In the genomic region with DNA sequence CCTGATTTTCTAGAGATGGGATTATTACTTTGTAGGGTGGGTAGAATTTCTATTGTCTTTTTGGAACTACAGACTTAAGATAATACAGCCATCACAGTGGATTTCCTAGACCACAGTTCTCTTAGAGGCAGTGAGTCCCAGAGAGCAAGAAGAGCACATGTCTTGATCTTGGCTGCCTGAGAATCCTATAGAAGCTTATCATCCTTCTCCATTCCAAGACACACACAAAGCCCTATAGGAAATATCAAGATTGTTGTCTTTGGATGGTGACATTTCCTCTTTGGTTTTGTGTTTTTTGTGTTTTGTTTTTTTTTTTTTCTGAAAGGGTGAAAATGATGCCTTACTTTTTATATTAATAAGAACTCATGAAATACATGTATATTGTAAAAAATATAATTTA, we compare ENCODE assay signal across 24 cellular contexts.
"Had no signal": no experiment of that assay in that cellular context is flagged by ENCODE, and none has a peak within 500 bp of the region (broad histone marks: within the 10 kb centered on the region; RNA-seq: fewer than 3 reads in every experiment).

No MANE protein-coding gene starts in this region.

- H3K27ac ChIP-seq: heart left ventricle, neural progenitor cell, parathyroid adenoma, psoas muscle, spleen, tibial artery, upper lobe of left lung, uterus had no signal

- H2AFZ ChIP-seq: neural progenitor cell, parathyroid adenoma had no signal

- H3K4me2 ChIP-seq: neural progenitor cell had no signal

- H3K79me2 ChIP-seq: parathyroid adenoma had no signal

- ATAC-seq: heart left ventricle; left colon; left ventricle myocardium superior; natural killer cell treated with Interleukin-12 subunit alpha and Interleukin-12 subunit beta and Interleukin-15 and Interleukin-18, amount 100 ng/mL, for 72 hours; psoas muscle; sciatic nerve; stimulated activated memory B cell treated with anti-CD40 and anti-IgM and Interleukin-4, amounts not matched to agents 10 μg/mL and 1 μg/mL and 100 μg/mL, for 72 hours had no signal

- H3K36me3 ChIP-seq: heart left ventricle, neural progenitor cell, spleen, tibial artery, upper lobe of left lung, uterus had no signal

- H3K4me3 Mint-ChIP-seq: dendritic cell treated with granulocyte-macrophage colony-stimulating factor and Interleukin-4, amounts not matched to agents 40 ng/mL and 50 ng/mL, for 4 days; natural killer cell treated with Interleukin-12 subunit alpha and Interleukin-12 subunit beta and Interleukin-15 and Interleukin-18, amount 100 ng/mL, for 72 hours; neural progenitor cell; stimulated activated memory B cell treated with anti-CD40 and anti-IgM and Interleukin-4, amounts not matched to agents 10 μg/mL and 1 μg/mL and 100 μg/mL, for 72 hours; stimulated activated naive CD8-positive, alpha-beta T cell treated with anti-CD3 and anti-CD28 coated beads, Interleukin-15, Interleukin-2, amounts not matched to agents 100 ng/mL and 50 ng/mL, for 24 hours had no signal

- H3K36me3 Mint-ChIP-seq: stimulated activated memory B cell treated with anti-CD40 and anti-IgM and Interleukin-4, amounts not matched to agents 10 μg/mL and 1 μg/mL and 100 μg/mL, for 72 hours had no signal

- H3K27me3 ChIP-seq: heart left ventricle, neural progenitor cell, spleen, tibial artery, upper lobe of left lung, uterus had no signal

- DNase-seq: erythroblast; heart left ventricle; hippocampal formation; left colon; left ventricle myocardium superior; mesenchymal stem cell; midbrain; nucleus accumbens; psoas muscle; spleen; stimulated activated CD4-positive, alpha-beta T cell treated with anti-CD3 and anti-CD28 coated beads, Interleukin-15, amount 100 ng/mL, for 24 hours; stimulated activated CD4-positive, alpha-beta T cell treated with anti-CD3 and anti-CD28 coated beads, Interleukin-1b, Interleukin-23, amount 100 ng/mL, for 48 hours; stimulated activated CD4-positive, alpha-beta T cell treated with anti-CD3 and anti-CD28 coated beads, Interleukin-4, amount 100 ng/mL, for 24 hours; tibial artery; upper lobe of left lung; uterus had no signal

- H3K4me1 Mint-ChIP-seq: stimulated activated memory B cell treated with anti-CD40 and anti-IgM and Interleukin-4, amounts not matched to agents 10 μg/mL and 1 μg/mL and 100 μg/mL, for 72 hours had no signal

- H3K27me3 Mint-ChIP-seq: dendritic cell treated with granulocyte-macrophage colony-stimulating factor and Interleukin-4, amounts not matched to agents 40 ng/mL and 50 ng/mL, for 4 days had no signal

- H3K27ac Mint-ChIP-seq: dendritic cell treated with granulocyte-macrophage colony-stimulating factor and Interleukin-4, amounts not matched to agents 40 ng/mL and 50 ng/mL, for 4 days; natural killer cell treated with Interleukin-12 subunit alpha and Interleukin-12 subunit beta and Interleukin-15 and Interleukin-18, amount 100 ng/mL, for 72 hours; neural progenitor cell; stimulated activated memory B cell treated with anti-CD40 and anti-IgM and Interleukin-4, amounts not matched to agents 10 μg/mL and 1 μg/mL and 100 μg/mL, for 72 hours; stimulated activated naive CD8-positive, alpha-beta T cell treated with anti-CD3 and anti-CD28 coated beads, Interleukin-15, Interleukin-2, amounts not matched to agents 100 ng/mL and 50 ng/mL, for 24 hours had no signal

- H3K9me3 ChIP-seq: psoas muscle, tibial artery, upper lobe of left lung, uterus had no signal

- H3K4me3 ChIP-seq: heart left ventricle, lung, neural progenitor cell, psoas muscle, spleen, tibial artery, upper lobe of left lung, uterus had no signal

- H3K4me1 ChIP-seq: neural progenitor cell, parathyroid adenoma, psoas muscle, uterus had no signal
